ENCODE assay signal across 30 cellular contexts in the genomic region with DNA sequence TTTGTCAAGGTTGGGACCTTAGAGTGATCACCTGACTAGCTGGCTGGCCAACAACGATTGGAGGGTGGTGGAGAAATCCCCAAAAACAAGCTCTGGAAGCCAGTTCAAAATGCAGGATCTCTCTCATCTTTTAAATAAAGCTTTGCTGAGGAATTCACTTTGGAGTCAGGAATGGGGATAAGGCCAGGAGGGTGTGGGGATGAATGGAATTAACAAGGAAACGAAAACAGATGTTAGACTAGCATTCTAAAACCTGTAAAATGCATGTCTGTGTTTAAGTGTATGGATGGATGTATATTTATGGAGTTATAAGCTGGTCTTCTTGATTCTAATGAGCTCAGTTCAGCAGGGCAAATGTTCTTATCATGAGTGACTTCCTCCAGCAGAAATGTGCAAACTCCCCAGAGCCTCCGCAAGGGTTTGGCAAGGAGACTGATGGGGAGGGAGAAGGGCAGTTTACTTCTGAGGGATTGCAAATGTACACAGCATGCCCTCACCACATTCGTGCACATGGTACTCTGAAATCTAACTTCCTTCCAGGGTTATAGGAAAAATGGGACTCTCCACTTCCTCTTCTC.
DNase-seq lines count a peak whose midpoint lies in the region; ATAC-seq lines count a peak whose summit lies in the region.
"Had no signal": no experiment of that assay in that cellular context is flagged by ENCODE, and none has a peak within 500 bp of the region (broad histone marks: within the 10 kb centered on the region; RNA-seq: fewer than 3 reads in every experiment).

No MANE protein-coding gene starts in this region.

- POLR2A ChIA-PET in activated CD8-positive, alpha-beta T cell treated with anti-CD3 and anti-CD28 coated beads, Interleukin-2, amount 10 ng/mL, durations not matched to agents 7 days and 5 days (lab: Charles Lee): no interaction called here

- intact Hi-C loops in Right ventricle myocardium inferior (cut with DNase I) (no loop called here), cardiac septum (cut with DNase I) (no loop called here), left cardiac atrium (cut with DNase I) (no loop called here)

- no peaks in the 10 kb centered on the region for H3K9me3 Mint-ChIP-seq in activated CD8-positive, alpha-beta T cell treated with anti-CD3 and anti-CD28 coated beads, Interleukin-2, amount 10 ng/mL, durations not matched to agents 7 days and 5 days (ENCODE audit: insufficient read depth)
- H3K9me3 Mint-ChIP-seq: activated naive CD4-positive, alpha-beta T cell treated with anti-CD3 and anti-CD28 coated beads, Interleukin-2, amount 50 U/mL, for 24 hours; activated T-helper 2 cell treated with anti-CD3 and anti-CD28 coated beads, Interferon-gamma antibody, Interleukin-2, Interleukin-4, amounts not matched to agents 10 μg/mL and 5 μg/mL and 100 μg/mL, durations not matched to agents 14 hours and 24 hours and 36 hours; naive thymus-derived CD8-positive, alpha-beta T cell had no signal

- H3K36me3 Mint-ChIP-seq in activated CD8-positive, alpha-beta T cell treated with anti-CD3 and anti-CD28 coated beads, Interleukin-2, amount 10 ng/mL, durations not matched to agents 7 days and 5 days (ENCODE audit: low read depth): no peaks in the 10 kb centered on the region
- H3K36me3 Mint-ChIP-seq: activated naive CD4-positive, alpha-beta T cell treated with anti-CD3 and anti-CD28 coated beads, Interleukin-2, amount 50 U/mL, for 24 hours; naive thymus-derived CD8-positive, alpha-beta T cell had no signal

- DNase-seq in Right ventricle myocardium inferior (ENCODE audit: missing footprints): no peak
- DNase-seq in cardiac septum (ENCODE audit: low spot score): no peak
- DNase-seq in MG63: peak; percentile 32
- DNase-seq in left cardiac atrium: no peak
- DNase-seq in retina: no peak
- DNase-seq in activated CD8-positive, alpha-beta T cell treated with anti-CD3 and anti-CD28 coated beads, Interleukin-2, amount 10 ng/mL, durations not matched to agents 7 days and 5 days: no peak
- DNase-seq in activated effector memory CD4-positive, alpha-beta T cell treated with Interleukin-2 at 50 U/mL for 16 hours: no peak
- DNase-seq in left lobe of liver (ENCODE audit: low spot score): no peak
- DNase-seq: activated CD4-positive, alpha-beta T cell treated with anti-CD3 and anti-CD28 coated beads for 1 hour; anterior cingulate cortex; BE2C; DMS 273 treated with DMSO at 0.1 percent for 48 hours; effector CD4-positive, alpha-beta T cell; H7; KBM-7; kidney; lower lobe of right lung; naive thymus-derived CD8-positive, alpha-beta T cell; NCI-H2029 treated with DMSO at 0.1 percent for 48 hours; NCI-H2227 treated with DMSO at 0.1 percent for 48 hours; NCI-H526; NK-92 treated with Interleukin-12 subunit alpha and Interleukin-12 subunit beta, amount 100 ng/mL, for 24 hours; nucleus accumbens; PC-9; SHP77; small intestine; stimulated activated naive CD4-positive, alpha-beta T cell treated with Interleukin-2 at 50 U/mL for 16 hours; upper lobe of right lung had no signal

- H3K27me3 ChIP-seq in MG63: no peaks in the 10 kb centered on the region
- H3K27me3 ChIP-seq: upper lobe of right lung had no signal

- no peaks in the 10 kb centered on the region; the same call in 1 of the 2 replicates for H3K9me3 ChIP-seq in MG63
- H3K9me3 ChIP-seq: BE2C, lower lobe of right lung, upper lobe of right lung had no signal

- no peak overlapping the region for H3K27ac Mint-ChIP-seq in activated CD8-positive, alpha-beta T cell treated with anti-CD3 and anti-CD28 coated beads, Interleukin-2, amount 10 ng/mL, durations not matched to agents 7 days and 5 days
- H3K27ac Mint-ChIP-seq: activated naive CD4-positive, alpha-beta T cell treated with anti-CD3 and anti-CD28 coated beads, Interleukin-2, amount 50 U/mL, for 24 hours; activated T-helper 2 cell treated with anti-CD3 and anti-CD28 coated beads, Interferon-gamma antibody, Interleukin-2, Interleukin-4, amounts not matched to agents 10 μg/mL and 5 μg/mL and 100 μg/mL, durations not matched to agents 14 hours and 24 hours and 36 hours; naive thymus-derived CD8-positive, alpha-beta T cell had no signal

- H3K4me3 Mint-ChIP-seq in activated CD8-positive, alpha-beta T cell treated with anti-CD3 and anti-CD28 coated beads, Interleukin-2, amount 10 ng/mL, durations not matched to agents 7 days and 5 days: no peak overlapping the region
- H3K4me3 Mint-ChIP-seq: activated naive CD4-positive, alpha-beta T cell treated with anti-CD3 and anti-CD28 coated beads, Interleukin-2, amount 50 U/mL, for 24 hours; naive thymus-derived CD8-positive, alpha-beta T cell had no signal

- H3K4me1 Mint-ChIP-seq in activated CD8-positive, alpha-beta T cell treated with anti-CD3 and anti-CD28 coated beads, Interleukin-2, amount 10 ng/mL, durations not matched to agents 7 days and 5 days (ENCODE audit: low read depth): no peaks in the 10 kb centered on the region
- H3K4me1 Mint-ChIP-seq: activated naive CD4-positive, alpha-beta T cell treated with anti-CD3 and anti-CD28 coated beads, Interleukin-2, amount 50 U/mL, for 24 hours; naive thymus-derived CD8-positive, alpha-beta T cell had no signal

- ATAC-seq in Right ventricle myocardium inferior (peak; percentile 68), left cardiac atrium (peak; percentile 54 to 68), left lobe of liver (no peak)
- ATAC-seq in activated CD8-positive, alpha-beta T cell treated with anti-CD3 and anti-CD28 coated beads, Interleukin-2, amount 10 ng/mL, durations not matched to agents 7 days and 5 days: no peak
- ATAC-seq: lower lobe of right lung; naive thymus-derived CD8-positive, alpha-beta T cell had no signal

- H3K4me3 ChIP-seq in MG63: no peak overlapping the region
- H3K4me3 ChIP-seq: lower lobe of right lung, PC-9, upper lobe of right lung had no signal

- H3K36me3 ChIP-seq in MG63: no peaks in the 10 kb centered on the region
- H3K36me3 ChIP-seq: BE2C, lower lobe of right lung, upper lobe of right lung had no signal

- H3K27me3 Mint-ChIP-seq in activated CD8-positive, alpha-beta T cell treated with anti-CD3 and anti-CD28 coated beads, Interleukin-2, amount 10 ng/mL, durations not matched to agents 7 days and 5 days (ENCODE audit: low read depth): no peaks in the 10 kb centered on the region
- H3K27me3 Mint-ChIP-seq: activated naive CD4-positive, alpha-beta T cell treated with anti-CD3 and anti-CD28 coated beads, Interleukin-2, amount 50 U/mL, for 24 hours had no signal

- CTCF ChIA-PET in activated CD8-positive, alpha-beta T cell treated with anti-CD3 and anti-CD28 coated beads, Interleukin-2, amount 10 ng/mL, durations not matched to agents 7 days and 5 days (lab: Charles Lee): no interaction called here

Comparison
In these comparisons a context has a peak if more than half of its experiments do, and no peak if none do; other contexts are left out.
1. ATAC-seq: peak in Right ventricle myocardium inferior (single experiment) and left cardiac atrium (2 of 2); none in activated CD8-positive, alpha-beta T cell treated with anti-CD3 and anti-CD28 coated beads, Interleukin-2, amount 10 ng/mL, durations not matched to agents 7 days and 5 days (single experiment) and left lobe of liver (single experiment).